3 cellular contexts compared by ENCODE assay signal in the genomic region with DNA sequence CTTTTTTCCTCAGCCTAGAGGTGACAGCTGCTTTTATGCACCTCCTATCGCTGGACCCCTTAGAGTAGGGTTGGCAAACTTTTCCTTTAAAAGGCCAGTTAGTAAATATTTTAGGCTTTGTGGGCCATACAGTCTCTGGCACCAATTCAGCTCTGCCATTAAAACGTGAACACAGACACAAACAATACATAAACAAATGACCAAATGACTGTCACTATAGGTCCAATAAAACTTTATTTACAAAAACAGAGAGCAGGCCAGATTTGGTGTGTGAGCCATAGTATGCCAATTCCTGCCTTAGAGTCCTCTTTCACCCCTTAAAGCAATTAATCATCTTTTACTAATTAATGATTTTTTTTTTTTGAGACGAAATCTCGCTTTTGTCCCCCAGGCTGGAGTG.
TF ChIP-seq lines count a peak whose summit lies in the region.

No MANE protein-coding gene starts in this region.

TF ChIP-seq in HepG2, 621 proteins besides CTCF, POLR2A, EP300 and RAD21:
- TF ChIP-seq ZNF234 (CRISPR knock-in tag; conservative IDR thresholded peaks at IDR 0.05): no peak
- TF ChIP-seq ZBTB40 (IDR thresholded peaks at IDR 0.05): no peak
- peak; percentile 60; the same call in 1 of the 2 replicates for TF ChIP-seq ZBTB40 (CRISPR knock-in tag; IDR thresholded peaks at IDR 0.05)

TF ChIP-seq in GM12878, 131 proteins besides CTCF, POLR2A, EP300 and RAD21:
- TF ChIP-seq ZBTB40 (IDR thresholded peaks at IDR 0.05; ENCODE audit: borderline replicate concordance) (peak; percentile 52; the same call in 1 of the 2 replicates), SUPT20H (IDR thresholded peaks at IDR 0.05; ENCODE audit: borderline replicate concordance, control insufficient read depth, low read depth, low read length) (no peak)

TF ChIP-seq in SK-N-SH treated with all-trans-retinoic acid at 6 μM for 48 hours, 23 proteins besides CTCF, POLR2A, EP300 and RAD21:
- no peak for TF ChIP-seq ZNF8 (CRISPR knock-in tag; IDR thresholded peaks at IDR 0.05)
- no peak for TF ChIP-seq ZNF565 (CRISPR knock-in tag; conservative IDR thresholded peaks at IDR 0.05; ENCODE audit: low read depth)
- TF ChIP-seq PATZ1 (CRISPR knock-in tag; IDR thresholded peaks at IDR 0.05; ENCODE audit: borderline replicate concordance): no peak
- no peak for TF ChIP-seq CSDC2 (CRISPR knock-in tag; IDR thresholded peaks at IDR 0.05)
- no peak for TF ChIP-seq ZNF70 (CRISPR knock-in tag; IDR thresholded peaks at IDR 0.05)
- no peak for TF ChIP-seq SNAI2 (CRISPR knock-in tag; IDR thresholded peaks at IDR 0.05)
- no peak for TF ChIP-seq ZFP30 (CRISPR knock-in tag; IDR thresholded peaks at IDR 0.05)
- TF ChIP-seq TCF4 (CRISPR knock-in tag; IDR thresholded peaks at IDR 0.05; ENCODE audit: borderline replicate concordance): no peak
- TF ChIP-seq BACH2 (CRISPR knock-in tag; IDR thresholded peaks at IDR 0.05; ENCODE audit: borderline replicate concordance): no peak
- TF ChIP-seq TOX (CRISPR knock-in tag; IDR thresholded peaks at IDR 0.05; ENCODE audit: borderline replicate concordance): no peak
- no peak for TF ChIP-seq GLIS3 (CRISPR knock-in tag; IDR thresholded peaks at IDR 0.05)
- TF ChIP-seq, protein P1, sequence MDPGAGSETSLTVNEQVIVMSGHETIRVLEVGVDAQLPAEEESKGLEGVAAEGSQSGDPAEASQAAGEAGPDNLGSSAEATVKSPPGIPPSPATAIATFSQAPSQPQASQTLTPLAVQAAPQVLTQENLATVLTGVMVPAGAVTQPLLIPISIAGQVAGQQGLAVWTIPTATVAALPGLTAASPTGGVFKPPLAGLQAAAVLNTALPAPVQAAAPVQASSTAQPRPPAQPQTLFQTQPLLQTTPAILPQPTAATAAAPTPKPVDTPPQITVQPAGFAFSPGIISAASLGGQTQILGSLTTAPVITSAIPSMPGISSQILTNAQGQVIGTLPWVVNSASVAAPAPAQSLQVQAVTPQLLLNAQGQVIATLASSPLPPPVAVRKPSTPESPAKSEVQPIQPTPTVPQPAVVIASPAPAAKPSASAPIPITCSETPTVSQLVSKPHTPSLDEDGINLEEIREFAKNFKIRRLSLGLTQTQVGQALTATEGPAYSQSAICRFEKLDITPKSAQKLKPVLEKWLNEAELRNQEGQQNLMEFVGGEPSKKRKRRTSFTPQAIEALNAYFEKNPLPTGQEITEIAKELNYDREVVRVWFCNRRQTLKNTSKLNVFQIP (CRISPR knock-in tag; IDR thresholded peaks at IDR 0.05; ENCODE audit: borderline replicate concordance, low read depth): no peak
- TF ChIP-seq, protein P2, sequence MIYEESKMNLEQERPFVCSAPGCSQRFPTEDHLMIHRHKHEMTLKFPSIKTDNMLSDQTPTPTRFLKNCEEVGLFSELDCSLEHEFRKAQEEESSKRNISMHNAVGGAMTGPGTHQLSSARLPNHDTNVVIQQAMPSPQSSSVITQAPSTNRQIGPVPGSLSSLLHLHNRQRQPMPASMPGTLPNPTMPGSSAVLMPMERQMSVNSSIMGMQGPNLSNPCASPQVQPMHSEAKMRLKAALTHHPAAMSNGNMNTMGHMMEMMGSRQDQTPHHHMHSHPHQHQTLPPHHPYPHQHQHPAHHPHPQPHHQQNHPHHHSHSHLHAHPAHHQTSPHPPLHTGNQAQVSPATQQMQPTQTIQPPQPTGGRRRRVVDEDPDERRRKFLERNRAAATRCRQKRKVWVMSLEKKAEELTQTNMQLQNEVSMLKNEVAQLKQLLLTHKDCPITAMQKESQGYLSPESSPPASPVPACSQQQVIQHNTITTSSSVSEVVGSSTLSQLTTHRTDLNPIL (CRISPR knock-in tag; IDR thresholded peaks at IDR 0.05; ENCODE audit: low read depth): no peak
- TF ChIP-seq, protein P3, sequence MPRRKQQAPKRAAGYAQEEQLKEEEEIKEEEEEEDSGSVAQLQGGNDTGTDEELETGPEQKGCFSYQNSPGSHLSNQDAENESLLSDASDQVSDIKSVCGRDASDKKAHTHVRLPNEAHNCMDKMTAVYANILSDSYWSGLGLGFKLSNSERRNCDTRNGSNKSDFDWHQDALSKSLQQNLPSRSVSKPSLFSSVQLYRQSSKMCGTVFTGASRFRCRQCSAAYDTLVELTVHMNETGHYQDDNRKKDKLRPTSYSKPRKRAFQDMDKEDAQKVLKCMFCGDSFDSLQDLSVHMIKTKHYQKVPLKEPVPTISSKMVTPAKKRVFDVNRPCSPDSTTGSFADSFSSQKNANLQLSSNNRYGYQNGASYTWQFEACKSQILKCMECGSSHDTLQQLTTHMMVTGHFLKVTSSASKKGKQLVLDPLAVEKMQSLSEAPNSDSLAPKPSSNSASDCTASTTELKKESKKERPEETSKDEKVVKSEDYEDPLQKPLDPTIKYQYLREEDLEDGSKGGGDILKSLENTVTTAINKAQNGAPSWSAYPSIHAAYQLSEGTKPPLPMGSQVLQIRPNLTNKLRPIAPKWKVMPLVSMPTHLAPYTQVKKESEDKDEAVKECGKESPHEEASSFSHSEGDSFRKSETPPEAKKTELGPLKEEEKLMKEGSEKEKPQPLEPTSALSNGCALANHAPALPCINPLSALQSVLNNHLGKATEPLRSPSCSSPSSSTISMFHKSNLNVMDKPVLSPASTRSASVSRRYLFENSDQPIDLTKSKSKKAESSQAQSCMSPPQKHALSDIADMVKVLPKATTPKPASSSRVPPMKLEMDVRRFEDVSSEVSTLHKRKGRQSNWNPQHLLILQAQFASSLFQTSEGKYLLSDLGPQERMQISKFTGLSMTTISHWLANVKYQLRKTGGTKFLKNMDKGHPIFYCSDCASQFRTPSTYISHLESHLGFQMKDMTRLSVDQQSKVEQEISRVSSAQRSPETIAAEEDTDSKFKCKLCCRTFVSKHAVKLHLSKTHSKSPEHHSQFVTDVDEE (CRISPR knock-in tag; IDR thresholded peaks at IDR 0.05): no peak
- TF ChIP-seq ZFP3 (CRISPR knock-in tag; IDR thresholded peaks at IDR 0.05): no peak
- TF ChIP-seq OSR1 (CRISPR knock-in tag; IDR thresholded peaks at IDR 0.05): no peak
- no peak for TF ChIP-seq RARB (CRISPR knock-in tag; IDR thresholded peaks at IDR 0.05)
- TF ChIP-seq ARNTL (CRISPR knock-in tag; IDR thresholded peaks at IDR 0.05; ENCODE audit: borderline replicate concordance, low read depth): no peak
